ENCODE assay signal across 7 cellular contexts in genomic region chr4:25229804-25230203, GRCh38.
"Had no signal": no experiment of that assay in that cellular context is flagged by ENCODE, and none has a peak within 500 bp of the region (broad histone marks: within the 10 kb centered on the region; RNA-seq: fewer than 3 reads in every experiment).

No MANE protein-coding gene starts in this region.

- DNase-seq: H9, HCEC 1CT, KBM-7 had no signal

- H2AFZ ChIP-seq: GM23338 had no signal

- ATAC-seq: GM23338 had no signal

- H3K4me3 ChIP-seq: GM23338 had no signal

- H3K4me2 ChIP-seq: GM23338 had no signal

- FAIRE-seq: H1, H54, HTR-8/SVneo had no signal
